In genomic region chr17:30521766-30522165, GRCh38 we compare ENCODE assay signal across 14 cellular contexts. TPM values are rescaled to one million over a fixed set of nuclear protein-coding genes. Genes with fewer than 3 reads are reported as not detected.
DNase-seq lines count a peak whose midpoint lies in the region; TF ChIP-seq lines count a peak whose summit lies in the region.
"Had no signal": no experiment of that assay in that cellular context is flagged by ENCODE, and none has a peak within 500 bp of the region (broad histone marks: within the 10 kb centered on the region; RNA-seq: fewer than 3 reads in every experiment).

No MANE protein-coding gene starts in this region.

- peaks cover 44% of the 10 kb centered on the region for H3K4me1 ChIP-seq in GM23248 (ENCODE audit: insufficient read depth)
- no peaks in the 10 kb centered on the region for H3K4me1 ChIP-seq in endodermal cell (ENCODE audit: control insufficient read depth, insufficient read depth, low read length)
- H3K4me1 ChIP-seq: BLaER1 had no signal

- H3K27ac Mint-ChIP-seq in activated T-cell treated with anti-CD3 and anti-CD28 coated beads, Interleukin-2, amount 50 U/mL, for 24 hours: peak overlapping the region; percentile 79
- no peak overlapping the region for H3K27ac Mint-ChIP-seq in endodermal cell
- peak overlapping the region; percentile 56 for H3K27ac Mint-ChIP-seq in mesothelial cell of epicardium

- H4K20me1 ChIP-seq in GM23248 (ENCODE audit: insufficient read depth): no peaks in the 10 kb centered on the region

- H3K9me3 ChIP-seq in GM23248 (ENCODE audit: low read depth): no peaks in the 10 kb centered on the region
- peaks cover 32% of the 10 kb centered on the region for H3K9me3 ChIP-seq in endodermal cell (ENCODE audit: control insufficient read depth, low read length)

- H3K36me3 ChIP-seq in GM23248 (ENCODE audit: low read depth) (peaks cover 9% of the 10 kb centered on the region), endodermal cell (ENCODE audit: control insufficient read depth, insufficient read depth, low read length) (peaks cover 51% of the 10 kb centered on the region)

- H3K4me1 Mint-ChIP-seq in activated T-cell treated with anti-CD3 and anti-CD28 coated beads, Interleukin-2, amount 50 U/mL, for 24 hours (ENCODE audit: low read depth): peaks cover 24% of the 10 kb centered on the region
- no peaks in the 10 kb centered on the region for H3K4me1 Mint-ChIP-seq in endodermal cell
- H3K4me1 Mint-ChIP-seq in mesothelial cell of epicardium: peaks cover 11% of the 10 kb centered on the region

- no peaks in the 10 kb centered on the region for H3K27me3 Mint-ChIP-seq in activated T-cell treated with anti-CD3 and anti-CD28 coated beads, Interleukin-2, amount 50 U/mL, for 24 hours
- H3K27me3 Mint-ChIP-seq in endodermal cell (ENCODE audit: insufficient read depth) (no peaks in the 10 kb centered on the region), mesothelial cell of epicardium (ENCODE audit: low read depth) (no peaks in the 10 kb centered on the region)

- peaks cover 51% of the 10 kb centered on the region for H3F3A ChIP-seq in GM23248 (ENCODE audit: insufficient read depth)

- TF ChIP-seq CTCF in endodermal cell (conservative IDR thresholded peaks at IDR 0.05): no peak
- TF ChIP-seq CTCF in mesothelial cell of epicardium (IDR thresholded peaks at IDR 0.05; ENCODE audit: unreplicated experiment): no peak

- in situ Hi-C loops in GM23248 (cut with MboI): loop anchor here (25.0 kb wide), 1 partner anchor 191 kb away; no protein-coding TSS in a partner anchor

- H3K27ac ChIP-seq in GM23248 (peak overlapping the region; percentile 97; the same call in 1 of the 2 replicates), endodermal cell (ENCODE audit: low read depth, low read length) (no peak overlapping the region)
- H3K27ac ChIP-seq: BLaER1, HL-60 had no signal

- H3K4me3 Mint-ChIP-seq in activated T-cell treated with anti-CD3 and anti-CD28 coated beads, Interleukin-2, amount 50 U/mL, for 24 hours: no peak overlapping the region
- H3K4me3 Mint-ChIP-seq in endodermal cell: no peak overlapping the region
- H3K4me3 Mint-ChIP-seq in mesothelial cell of epicardium: no peak overlapping the region

- H3K4me2 ChIP-seq in GM23248 (ENCODE audit: unreplicated experiment): no peak overlapping the region
- H3K4me2 ChIP-seq: BLaER1 had no signal

- H2AFZ ChIP-seq in GM23248: no peak overlapping the region

- peaks cover 74% of the 10 kb centered on the region for H3K36me3 Mint-ChIP-seq in activated T-cell treated with anti-CD3 and anti-CD28 coated beads, Interleukin-2, amount 50 U/mL, for 24 hours (ENCODE audit: low read depth)
- H3K36me3 Mint-ChIP-seq in endodermal cell (ENCODE audit: low read depth): peaks cover 65% of the 10 kb centered on the region
- peaks cover 31% of the 10 kb centered on the region for H3K36me3 Mint-ChIP-seq in mesothelial cell of epicardium

- H3K27me3 ChIP-seq in GM23248 (replicated peaks; ENCODE audit: insufficient read depth): no peaks in the 10 kb centered on the region
- no peaks in the 10 kb centered on the region for H3K27me3 ChIP-seq in endodermal cell (ENCODE audit: control insufficient read depth, insufficient read depth, low read length, poor library complexity, severe bottlenecking)
- H3K27me3 ChIP-seq: BLaER1 had no signal

- H3K9me3 Mint-ChIP-seq in activated T-cell treated with anti-CD3 and anti-CD28 coated beads, Interleukin-2, amount 50 U/mL, for 24 hours: no peaks in the 10 kb centered on the region
- peaks cover 29% of the 10 kb centered on the region for H3K9me3 Mint-ChIP-seq in endodermal cell
- peaks cover 4% of the 10 kb centered on the region for H3K9me3 Mint-ChIP-seq in mesothelial cell of epicardium

- H3K4me3 ChIP-seq in GM23248: no peak overlapping the region
- peak overlapping the region; percentile 51 for H3K4me3 ChIP-seq in endodermal cell (ENCODE audit: low read length)
- H3K4me3 ChIP-seq: BLaER1 had no signal

- no peak for DNase-seq in activated T-cell treated with anti-CD3 and anti-CD28 coated beads, Interleukin-2, amount 50 U/mL, for 24 hours
- no peak for DNase-seq in activated T-cell treated with anti-CD3 and anti-CD28 coated beads, Interleukin-2, amount 50 U/mL, for 1 hour
- DNase-seq in GM23248 (no peak), endodermal cell (no peak), mesothelial cell of epicardium (ENCODE audit: low spot score in 2 of 2, unreplicated experiment in 2 of 2) (no peak), SKM-1 treated with dmso at 0.1 percent for 144 hours (lab: John Stamatoyannopoulos, UW; ENCODE audit: unreplicated experiment) (no peak)
- no peak for DNase-seq in stimulated activated CD4-positive, alpha-beta T cell treated with anti-CD3 and anti-CD28 coated beads, Interleukin-4, amount 100 ng/mL, for 4 hours
- DNase-seq: 8988T, AML-193, Calu3, DMS 273 treated with DMSO at 0.1 percent for 48 hours, HCEC 1CT had no signal

- no peak overlapping the region for H3K9ac ChIP-seq in GM23248
- H3K9ac ChIP-seq in endodermal cell (ENCODE audit: extremely low read depth, low read length, poor library complexity, severe bottlenecking): no peak overlapping the region
- H3K9ac ChIP-seq: BLaER1 had no signal

- H3K79me2 ChIP-seq in GM23248 (ENCODE audit: insufficient read depth): peaks cover 50% of the 10 kb centered on the region

- WGBS in GM23248 (ENCODE audit: low coverage in 1 of 2, low lambda C conversion rate in 2 of 2, missing lambda C conversion rate in 2 of 2), 2 experiments: 96 to 98% methylated on average over 6 to 7 of the region's 7 CpGs
- WGBS in endodermal cell (ENCODE audit: insufficient coverage in 1 of 2, insufficient read length in 1 of 2), 2 experiments: 98 to 100% methylated on average over 2 to 7 of the region's 7 CpGs

- no peaks in the 10 kb centered on the region for H3K9me2 ChIP-seq in GM23248 (ENCODE audit: insufficient read depth)

RNA-seq across cellular contexts. Expression of gene GOSR1, which starts 44.6 kb away (rescaled TPM):
- 16.9 and 20.2 TPM in 2 replicates for total RNA-seq in GM23248 (2014; rRNA removed; shearing (Covaris generic))
- 44.2 and 44.8 TPM in 2 replicates for polyA plus RNA-seq in GM23248 (2016; fragmentation: Nextera tagmentation; extraction: Ambion mirVana)
- total RNA-seq in endodermal cell: 10 to 100 TPM; 50.8 to 57.3 TPM
- 30.3 TPM for polyA plus RNA-seq in endodermal cell (2013, experiment 1 of 2)
- polyA plus RNA-seq in endodermal cell (2013, experiment 2 of 2): 27.3 TPM
- total RNA-seq in mesothelial cell of epicardium: 58.7 to 64.5 TPM (median 64.3 TPM) in 3 replicates
